ENCODE assay signal across 1 cellular context in genomic region chr22:20116951-20117645, GRCh38.
TF ChIP-seq lines count a peak whose summit lies in the region.

TSS of gene TRMT2A (minus strand) at chr22:20117226. CDS start at chr22:20116906, 320 bp downstream.

TF ChIP-seq in K562, 482 proteins besides CTCF, POLR2A, EP300 and RAD21 (continued from another document and continues in another):
- TF ChIP-seq ZNF740 (CRISPR knock-in tag; IDR thresholded peaks at IDR 0.05) (no peak), ZNF740 (tag; IDR thresholded peaks at IDR 0.05) (no peak), ZMIZ1 (IDR thresholded peaks at IDR 0.05; ENCODE audit: low read depth in 2 of 2, low read length in 2 of 2) (peak in 1 of 2 experiments; percentile 81; a peak in 1 of 4 replicates), ZNF57 (CRISPR knock-in tag; IDR thresholded peaks at IDR 0.05) (0 out of 2 replicates have a peak, but pooled peaks have one; percentile 67), CCNT2 (IDR thresholded peaks at IDR 0.05; ENCODE audit: borderline replicate concordance, extremely low read depth, insufficient read length, low read depth, low read length) (no peak), THAP7 (CRISPR knock-in tag; IDR thresholded peaks at IDR 0.05) (no peak), HOMEZ (CRISPR knock-in tag; IDR thresholded peaks at IDR 0.05) (no peak; the same call in 1 of the 2 replicates), SRSF3 (IDR thresholded peaks at IDR 0.05; ENCODE audit: insufficient read depth, low read length) (no peak), MECOM (CRISPR knock-in tag; IDR thresholded peaks at IDR 0.05) (no peak), IRF2 (CRISPR knock-in tag; IDR thresholded peaks at IDR 0.05) (no peak), BCL6 (CRISPR knock-in tag; IDR thresholded peaks at IDR 0.05) (no peak), PHB (CRISPR knock-in tag; IDR thresholded peaks at IDR 0.05) (no peak), PREB (CRISPR knock-in tag; IDR thresholded peaks at IDR 0.05) (no peak), SFPQ (IDR thresholded peaks at IDR 0.05; ENCODE audit: low read depth, low read length) (no peak), ZNF395 (CRISPR knock-in tag; IDR thresholded peaks at IDR 0.05) (no peak), LCOR (CRISPR knock-in tag; IDR thresholded peaks at IDR 0.05) (no peak), MAFF (IDR thresholded peaks at IDR 0.05; ENCODE audit: low read length) (0 out of 2 replicates have a peak, but pooled peaks have one; percentile 3), ARID1B (IDR thresholded peaks at IDR 0.05) (no peak), CLOCK (CRISPR knock-in tag; IDR thresholded peaks at IDR 0.05; ENCODE audit: borderline replicate concordance) (no peak), MCM2 (IDR thresholded peaks at IDR 0.05; ENCODE audit: low read depth) (no peak), YBX1 (IDR thresholded peaks at IDR 0.05) (no peak), ARID4B (CRISPR knock-in tag; IDR thresholded peaks at IDR 0.05) (no peak), ATF7 (IDR thresholded peaks at IDR 0.05) (no peak), MLX (CRISPR knock-in tag; conservative IDR thresholded peaks at IDR 0.05) (peak in 1 of 2 experiments; percentile 95; a peak in 2 of 4 replicates), ZNF280B (CRISPR knock-in tag; IDR thresholded peaks at IDR 0.05) (no peak), ZNF324 (CRISPR knock-in tag; IDR thresholded peaks at IDR 0.05) (no peak), KAT2B (IDR thresholded peaks at IDR 0.05; ENCODE audit: low read depth, low read length) (peak; percentile 99), PCBP1 (IDR thresholded peaks at IDR 0.05; ENCODE audit: low read depth, low read length, poor library complexity, severe bottlenecking) (no peak), EP400 (IDR thresholded peaks at IDR 0.05) (no peak), ELK1 (CRISPR knock-in tag; IDR thresholded peaks at IDR 0.05) (no peak), ZNF316 (IDR thresholded peaks at IDR 0.05) (peak; percentile 53; the same call in 1 of the 2 replicates), RBM15 (IDR thresholded peaks at IDR 0.05; ENCODE audit: insufficient read depth, low read length) (no peak), RNF2 (IDR thresholded peaks at IDR 0.05) (no peak), KAT8 (IDR thresholded peaks at IDR 0.05; ENCODE audit: low read depth) (no peak), PTRF (tag; IDR thresholded peaks at IDR 0.05) (no peak)
